In the genomic region with DNA sequence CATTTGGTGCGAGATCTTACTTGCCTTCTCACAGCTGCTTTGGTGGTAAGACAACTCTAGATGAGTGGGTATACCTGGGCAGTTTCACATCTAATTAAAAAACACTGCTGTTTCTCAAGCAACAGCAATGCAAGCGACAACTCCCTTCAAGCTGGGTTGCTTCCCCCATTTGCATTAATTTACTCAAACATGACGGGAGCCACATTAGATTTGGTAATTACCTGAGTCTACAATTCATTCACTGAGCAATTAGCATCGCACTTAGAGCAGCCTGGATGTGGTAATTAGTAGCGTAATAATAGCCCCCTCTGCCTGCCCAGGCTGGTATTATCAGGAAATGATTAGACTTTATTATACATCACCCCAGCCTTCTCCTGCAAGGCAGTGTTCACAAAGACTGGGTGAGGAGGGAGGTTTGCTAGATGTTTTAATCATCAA, we compare ENCODE assay signal across 8 cellular contexts.
DNase-seq lines count a peak whose midpoint lies in the region; ATAC-seq, FAIRE-seq and TF ChIP-seq lines count a peak whose summit lies in the region.

No MANE protein-coding gene starts in this region.

- FAIRE-seq in GM12892 (lab: Jason Lieb, UNC): no peak

- peaks cover 15% of the 10 kb centered on the region for H3K27me3 Mint-ChIP-seq in activated CD4-positive, alpha-beta memory T cell treated with anti-CD3 and anti-CD28 coated beads, Interleukin-2, amount 10 ng/mL, durations not matched to agents 7 days and 5 days

- no peaks in the 10 kb centered on the region for H3K36me3 Mint-ChIP-seq in activated CD4-positive, alpha-beta memory T cell treated with anti-CD3 and anti-CD28 coated beads, Interleukin-2, amount 10 ng/mL, durations not matched to agents 7 days and 5 days (ENCODE audit: low read depth)

- H3K9me3 Mint-ChIP-seq in activated CD4-positive, alpha-beta memory T cell treated with anti-CD3 and anti-CD28 coated beads, Interleukin-2, amount 10 ng/mL, durations not matched to agents 7 days and 5 days: no peaks in the 10 kb centered on the region

- no peaks in the 10 kb centered on the region for H3K9me3 ChIP-seq in OCI-LY7 (ENCODE audit: low read length)

- CTCF ChIA-PET in OCI-LY7 (lab: Charles Lee; ENCODE audit: unreplicated experiment): no interaction called here
- CTCF ChIA-PET in activated CD4-positive, alpha-beta memory T cell treated with anti-CD3 and anti-CD28 coated beads, Interleukin-2, amount 10 ng/mL, durations not matched to agents 7 days and 5 days (lab: Charles Lee): interaction anchor here (1.0 to 1.2 kb wide), 2 partner anchors 22 to 26 kb away, joined by 3 read pairs; no protein-coding TSS in a partner anchor

- no peaks in the 10 kb centered on the region for H3K4me1 ChIP-seq in OCI-LY7 (ENCODE audit: insufficient read depth, low read length, poor library complexity, severe bottlenecking)

- POLR2A ChIA-PET in OCI-LY7 (lab: Charles Lee): no interaction called here
- POLR2A ChIA-PET in activated CD4-positive, alpha-beta memory T cell treated with anti-CD3 and anti-CD28 coated beads, Interleukin-2, amount 10 ng/mL, durations not matched to agents 7 days and 5 days (lab: Charles Lee): no interaction called here

- no peaks in the 10 kb centered on the region for H3K4me1 Mint-ChIP-seq in activated CD4-positive, alpha-beta memory T cell treated with anti-CD3 and anti-CD28 coated beads, Interleukin-2, amount 10 ng/mL, durations not matched to agents 7 days and 5 days

- ATAC-seq in HG03196 (IDR thresholded peaks at IDR 0.05; ENCODE audit: unreplicated experiment) (peak; percentile 67), HG02763 (IDR thresholded peaks at IDR 0.05; ENCODE audit: unreplicated experiment) (no peak)

- no peak overlapping the region for H2AFZ ChIP-seq in OCI-LY7 (ENCODE audit: low read length)

- no peaks in the 10 kb centered on the region for H3K79me2 ChIP-seq in OCI-LY7 (ENCODE audit: insufficient read depth, low read depth, low read length)

- no TSS peak for BruUV-seq in OCI-LY7 (replicated peaks; lab: Mats Ljungman, UMichigan)

- H3K36me3 ChIP-seq in OCI-LY7 (ENCODE audit: insufficient read depth, low read length): no peaks in the 10 kb centered on the region

- TF ChIP-seq CTCF in OCI-LY7 (conservative IDR thresholded peaks at IDR 0.05; ENCODE audit: low read length): peak; percentile 78
- peak; percentile 45 for TF ChIP-seq CTCF in fibroblast of villous mesenchyme (IDR thresholded peaks at IDR 0.05; ENCODE audit: insufficient read depth, low read depth, low read length)

- no peak overlapping the region for H3K27ac ChIP-seq in OCI-LY7 (ENCODE audit: low read depth, low read length, poor library complexity, severe bottlenecking)

- H3K4me3 Mint-ChIP-seq in activated CD4-positive, alpha-beta memory T cell treated with anti-CD3 and anti-CD28 coated beads, Interleukin-2, amount 10 ng/mL, durations not matched to agents 7 days and 5 days: no peak overlapping the region

- DNase-seq in activated naive CD4-positive, alpha-beta T cell treated with Interleukin-2 at 50 U/mL for 16 hours: peak; percentile 5
- DNase-seq in activated naive CD4-positive, alpha-beta T cell (lab: John Stamatoyannopoulos, UW): no peak
- DNase-seq in OCI-LY7 (ENCODE audit: low spot score) (peak; percentile 57), fibroblast of villous mesenchyme (ENCODE audit: low read depth) (peak; percentile 8), GM12892 (ENCODE audit: insufficient read length) (no peak)
- DNase-seq in activated CD4-positive, alpha-beta memory T cell treated with anti-CD3 and anti-CD28 coated beads, Interleukin-2, amount 10 ng/mL, durations not matched to agents 7 days and 5 days: no peak

- H3K27ac Mint-ChIP-seq in activated CD4-positive, alpha-beta memory T cell treated with anti-CD3 and anti-CD28 coated beads, Interleukin-2, amount 10 ng/mL, durations not matched to agents 7 days and 5 days: no peak overlapping the region

- no peaks in the 10 kb centered on the region for H4K20me1 ChIP-seq in OCI-LY7 (ENCODE audit: insufficient read depth, low read length)

- H3K4me2 ChIP-seq in OCI-LY7 (ENCODE audit: low read length): no peak overlapping the region

- no peak for TF ChIP-seq POLR2A in GM12892 (IDR thresholded peaks at IDR 0.05; ENCODE audit: low read depth, low read length)

- H3K4me3 ChIP-seq in OCI-LY7 (ENCODE audit: low read depth, low read length, poor library complexity, severe bottlenecking): no peak overlapping the region
- no peak overlapping the region for H3K4me3 ChIP-seq in fibroblast of villous mesenchyme (ENCODE audit: low read depth, low read length)

- H3K9me2 ChIP-seq in OCI-LY7 (ENCODE audit: insufficient read depth, low read length): no peaks in the 10 kb centered on the region

- intact Hi-C loops in OCI-LY7 (cut with micrococcal nuclease; ENCODE audit: unreplicated experiment): loop anchor here (1.0 to 10.0 kb wide), 3 partner anchors 162 to 578 kb away; no protein-coding TSS in a partner anchor

Comparison
In these comparisons a context has a peak if more than half of its experiments do, and no peak if none do; other contexts are left out.
1. DNase-seq: peak in activated naive CD4-positive, alpha-beta T cell treated with Interleukin-2 at 50 U/mL for 16 hours (single experiment), OCI-LY7 (single experiment) and fibroblast of villous mesenchyme (single experiment); none in activated naive CD4-positive, alpha-beta T cell (0 of 4), activated CD4-positive, alpha-beta memory T cell treated with anti-CD3 and anti-CD28 coated beads, Interleukin-2, amount 10 ng/mL, durations not matched to agents 7 days and 5 days (single experiment) and GM12892 (single experiment).